In genomic region chr19:12721656-12722565, GRCh38 we compare ENCODE assay signal across 1 cellular context.
TF ChIP-seq lines count a peak whose summit lies in the region.

No MANE protein-coding gene starts in this region.

TF ChIP-seq in HepG2, 621 proteins besides CTCF, POLR2A, EP300 and RAD21 (continues in another document):
- TF ChIP-seq SAP130 (CRISPR knock-in tag; IDR thresholded peaks at IDR 0.05; ENCODE audit: low read depth) (peak; percentile 28; the same call in 1 of the 2 replicates), AGO2 (optimal IDR thresholded peaks at IDR 0.05; ENCODE audit: low read depth, low read length) (peak; percentile 70), MED8 (CRISPR knock-in tag; IDR thresholded peaks at IDR 0.05; ENCODE audit: insufficient replicate concordance) (no peak), RBFOX2 (IDR thresholded peaks at IDR 0.05; ENCODE audit: low read depth, low read length) (peak; percentile 67), ZNF839 (CRISPR knock-in tag; IDR thresholded peaks at IDR 0.05; ENCODE audit: borderline replicate concordance) (no peak), ZNF282 (IDR thresholded peaks at IDR 0.05; ENCODE audit: partially characterized antibody) (no peak), CENPBD1 (CRISPR knock-in tag; IDR thresholded peaks at IDR 0.05; ENCODE audit: borderline replicate concordance, low read depth) (no peak), ARID3A (IDR thresholded peaks at IDR 0.05; ENCODE audit: low read depth, low read length) (no peak), ATAD3A (CRISPR knock-in tag; IDR thresholded peaks at IDR 0.05) (no peak), CC2D1A (CRISPR knock-in tag; IDR thresholded peaks at IDR 0.05) (0 out of 2 replicates have a peak, but pooled peaks have one; percentile 51), ZFX (CRISPR knock-in tag; IDR thresholded peaks at IDR 0.05; ENCODE audit: low read depth) (peak; percentile 37; the same call in 1 of the 2 replicates), XRCC5 (optimal IDR thresholded peaks at IDR 0.05; ENCODE audit: low read length) (no peak), KMT2B (CRISPR knock-in tag; IDR thresholded peaks at IDR 0.05) (0 out of 2 replicates have a peak, but pooled peaks have one; percentile 35), HDAC1 (CRISPR knock-in tag; IDR thresholded peaks at IDR 0.05) (no peak), PRDM15 (CRISPR knock-in tag; IDR thresholded peaks at IDR 0.05) (no peak), ZNF687 (CRISPR knock-in tag; IDR thresholded peaks at IDR 0.05) (peak; percentile 1; the same call in 1 of the 2 replicates), GATA4 (IDR thresholded peaks at IDR 0.05; ENCODE audit: borderline replicate concordance, low read depth) (no peak), ZNF281 (CRISPR knock-in tag; IDR thresholded peaks at IDR 0.05; ENCODE audit: borderline replicate concordance) (peak; percentile 46; the same call in 1 of the 2 replicates), JUN (CRISPR knock-in tag; IDR thresholded peaks at IDR 0.05) (no peak), PRDM10 (CRISPR knock-in tag; IDR thresholded peaks at IDR 0.05; ENCODE audit: low read depth) (no peak), MAZ (IDR thresholded peaks at IDR 0.05; ENCODE audit: borderline replicate concordance, low read depth, low read length) (0 out of 2 replicates have a peak, but pooled peaks have one; percentile 8), MAZ (CRISPR knock-in tag; IDR thresholded peaks at IDR 0.05; ENCODE audit: low read depth) (no peak), ZNF414 (CRISPR knock-in tag; IDR thresholded peaks at IDR 0.05) (0 out of 2 replicates have a peak, but pooled peaks have one; percentile 40), ZBTB20 (CRISPR knock-in tag; IDR thresholded peaks at IDR 0.05; ENCODE audit: borderline replicate concordance, low read depth) (no peak), HES4 (CRISPR knock-in tag; IDR thresholded peaks at IDR 0.05; ENCODE audit: borderline replicate concordance) (0 out of 2 replicates have a peak, but pooled peaks have one; percentile 31), ZNF672 (CRISPR knock-in tag; IDR thresholded peaks at IDR 0.05) (no peak), FOXO4 (CRISPR knock-in tag; conservative IDR thresholded peaks at IDR 0.05) (0 out of 2 replicates have a peak, but pooled peaks have one; percentile 27), PHF8 (CRISPR knock-in tag; IDR thresholded peaks at IDR 0.05) (peak; percentile 42; the same call in 1 of the 2 replicates), ZNF574 (CRISPR knock-in tag; IDR thresholded peaks at IDR 0.05) (peak; percentile 48), MAX (IDR thresholded peaks at IDR 0.05) (peak; percentile 28; the same call in 1 of the 2 replicates), NCOA1 (CRISPR knock-in tag; IDR thresholded peaks at IDR 0.05) (peak; percentile 64; the same call in 1 of the 2 replicates), KDM5A (IDR thresholded peaks at IDR 0.05; ENCODE audit: borderline replicate concordance, low read length) (peak; percentile 75; the same call in 1 of the 2 replicates), NCOR1 (IDR thresholded peaks at IDR 0.05; ENCODE audit: borderline replicate concordance, low read length) (0 out of 2 replicates have a peak, but pooled peaks have one; percentile 9)
